10 cellular contexts compared by ENCODE assay signal in the genomic region with DNA sequence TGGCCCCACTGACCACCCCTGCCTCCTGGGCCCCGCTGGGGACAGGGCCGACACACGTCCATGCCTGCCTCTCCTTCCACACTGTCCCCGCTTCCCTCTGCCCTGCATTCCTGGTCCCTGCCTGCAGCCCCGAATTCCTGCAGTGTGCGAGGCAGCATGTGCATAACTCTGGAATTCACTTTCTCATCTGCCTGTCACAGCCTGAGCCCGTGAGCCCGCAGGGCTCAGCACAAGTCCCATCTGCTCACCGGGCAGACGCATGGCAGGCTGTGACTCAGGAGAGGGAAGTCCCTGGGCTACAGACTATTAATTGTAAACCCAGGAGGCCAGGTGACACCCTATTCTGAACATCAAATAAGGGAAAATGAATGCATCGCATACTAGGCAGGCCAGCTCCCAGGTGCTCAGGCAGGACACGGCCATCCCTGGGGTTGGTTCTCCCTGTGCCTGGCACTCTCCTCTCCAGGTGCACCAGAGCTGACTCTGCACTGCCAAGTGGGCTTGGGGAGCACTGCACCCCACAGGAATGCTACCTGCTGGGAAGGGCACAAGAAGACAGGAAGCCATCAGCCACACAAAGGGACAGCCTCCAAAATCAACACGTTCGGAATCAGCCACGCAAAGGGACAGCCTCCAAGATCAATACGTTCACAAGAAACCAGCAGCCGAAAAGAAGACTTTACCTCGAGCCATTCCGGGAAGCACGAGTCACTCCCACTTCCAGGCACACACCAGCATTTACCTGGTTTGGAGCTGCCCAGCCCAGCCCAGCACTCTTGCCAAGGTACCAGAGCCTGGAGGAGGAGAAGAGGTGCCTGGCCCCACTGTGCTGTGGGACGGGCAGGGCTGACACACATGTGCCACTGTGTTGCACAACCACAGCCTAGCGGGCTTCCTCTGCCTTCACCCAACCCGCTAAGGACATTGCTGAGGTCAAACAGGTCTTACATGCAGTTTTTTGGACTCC.
DNase-seq lines count a peak whose midpoint lies in the region; TF ChIP-seq lines count a peak whose summit lies in the region.
"Had no signal": no experiment of that assay in that cellular context is flagged by ENCODE, and none has a peak within 500 bp of the region (broad histone marks: within the 10 kb centered on the region; RNA-seq: fewer than 3 reads in every experiment).

No MANE protein-coding gene starts in this region.

- H3K36me3 ChIP-seq in PC-9 (ENCODE audit: low read depth) (no peaks in the 10 kb centered on the region), spleen (no peaks in the 10 kb centered on the region)

- no peak overlapping the region for H3K4me3 ChIP-seq in PC-9
- H3K4me3 ChIP-seq in spleen = no peak overlapping the region

- no peak overlapping the region for H3K4me3 Mint-ChIP-seq in activated naive CD4-positive, alpha-beta T cell treated with anti-CD3 and anti-CD28 coated beads for 36 hours

- peaks cover 14% of the 10 kb centered on the region for H3K4me1 Mint-ChIP-seq in activated naive CD4-positive, alpha-beta T cell treated with anti-CD3 and anti-CD28 coated beads for 36 hours (ENCODE audit: low read depth)

- no peaks in the 10 kb centered on the region for H3K9me2 ChIP-seq in PC-9 (ENCODE audit: insufficient read depth)

- H3K27ac ChIP-seq in PC-9 = no peak overlapping the region
- H3K27ac ChIP-seq in spleen = peak overlapping the region in 6 of 8 donors; percentile 6 to 60 (median 48)
- H3K27ac ChIP-seq: 22Rv1 had no signal

- TF ChIP-seq CTCF in PC-9 (conservative IDR thresholded peaks at IDR 0.05) (no peak), spleen (IDR thresholded peaks at IDR 0.05 in 8 of 11, conservative IDR thresholded peaks at IDR 0.05 in 3 of 11) (no peak)

- no peaks in the 10 kb centered on the region for H4K20me1 ChIP-seq in PC-9 (ENCODE audit: insufficient read depth)

- no peaks in the 10 kb centered on the region for H3K36me3 Mint-ChIP-seq in activated naive CD4-positive, alpha-beta T cell treated with anti-CD3 and anti-CD28 coated beads for 36 hours (ENCODE audit: low read depth)

- no peak for TF ChIP-seq POLR2A in spleen (IDR thresholded peaks at IDR 0.05)

- no peaks in the 10 kb centered on the region for H3F3A ChIP-seq in PC-9 (ENCODE audit: insufficient read depth, low read depth)

- BruUV-seq in PC-9 (replicated peaks; lab: Mats Ljungman, UMichigan) = no TSS peak

- no peaks in the 10 kb centered on the region for H3K27me3 Mint-ChIP-seq in activated naive CD4-positive, alpha-beta T cell treated with anti-CD3 and anti-CD28 coated beads for 36 hours (ENCODE audit: low read depth)

- no peaks in the 10 kb centered on the region for H3K9me3 Mint-ChIP-seq in activated naive CD4-positive, alpha-beta T cell treated with anti-CD3 and anti-CD28 coated beads for 36 hours

- no peaks in the 10 kb centered on the region for H3K9me3 ChIP-seq in PC-9 (ENCODE audit: insufficient read depth, low read depth)
- no peaks in the 10 kb centered on the region for H3K9me3 ChIP-seq in spleen

- CTCF ChIA-PET in PC-9 (lab: Charles Lee) = interaction anchor here (0.6 kb wide), 1 partner anchor 221 kb away, joined by 3 read pairs; no protein-coding TSS in a partner anchor
- CTCF ChIA-PET in activated naive CD4-positive, alpha-beta T cell treated with anti-CD3 and anti-CD28 coated beads for 36 hours (lab: Charles Lee) = no interaction called here

- no peak overlapping the region for H3K27ac Mint-ChIP-seq in activated naive CD4-positive, alpha-beta T cell treated with anti-CD3 and anti-CD28 coated beads for 36 hours

- H3K27me3 ChIP-seq in PC-9 (ENCODE audit: insufficient read depth, low read depth) (peaks cover 54% of the 10 kb centered on the region), spleen (replicated peaks in 1 of 7) (peaks cover 0 to 16% (median 0%) of the 10 kb centered on the region in 7 donors)

- H3K79me2 ChIP-seq in PC-9 (ENCODE audit: low read depth) = no peaks in the 10 kb centered on the region

- H2AFZ ChIP-seq in PC-9 = no peak overlapping the region

- POLR2A ChIA-PET in PC-9 (lab: Charles Lee; ENCODE audit: unreplicated experiment) = no interaction called here

- DNase-seq in DMS 273 (lab: John Stamatoyannopoulos, UW; ENCODE audit: unreplicated experiment) (peak; percentile 75), DMS 273 treated with DMSO at 0.1 percent for 48 hours (lab: John Stamatoyannopoulos, UW) (no peak), PC-9 (peak; percentile 35 to 48), iris pigment epithelial cell (ENCODE audit: low read depth) (peak; percentile 9), spleen (peak; percentile 75), SW 1271 (lab: John Stamatoyannopoulos, UW) (no peak)
- DNase-seq in stimulated activated CD8-positive, alpha-beta memory T cell treated with anti-CD3 and anti-CD28 coated beads, Interleukin-4, amount 100 ng/mL, for 48 hours = no peak
- no peak for DNase-seq in activated naive CD4-positive, alpha-beta T cell treated with anti-CD3 and anti-CD28 coated beads for 36 hours
- DNase-seq: activated CD8-positive, alpha-beta memory T cell treated with anti-CD3 and anti-CD28 coated beads for 24 hours had no signal

- H3K4me2 ChIP-seq in PC-9 = no peak overlapping the region

- WGBS in spleen, 5 donors = 75 to 83% (median 78%) methylated on average over 20 to 23 of the region's 23 CpGs

- H3K4me1 ChIP-seq in PC-9 (replicated peaks; ENCODE audit: insufficient read depth) (no peaks in the 10 kb centered on the region), spleen (peaks cover 4 to 30% (median 16%) of the 10 kb centered on the region in 6 donors)

- intact Hi-C loops in PC-9 (cut with micrococcal nuclease; ENCODE audit: unreplicated experiment) = no loop called here
- intact Hi-C loops in spleen (cut with DNase I; ENCODE audit: low total_unique reads) = no loop called here
- intact Hi-C loops in activated naive CD4-positive, alpha-beta T cell treated with anti-CD3 and anti-CD28 coated beads for 36 hours (cut with micrococcal nuclease) = no loop called here

Comparison
In these comparisons a context has a peak if more than half of its experiments do, and no peak if none do; other contexts are left out.
1. DNase-seq: peak in DMS 273 (single experiment), PC-9 (2 of 2), iris pigment epithelial cell (single experiment) and spleen (single experiment); none in DMS 273 treated with DMSO at 0.1 percent for 48 hours (single experiment), SW 1271 (0 of 2), stimulated activated CD8-positive, alpha-beta memory T cell treated with anti-CD3 and anti-CD28 coated beads, Interleukin-4, amount 100 ng/mL, for 48 hours (single experiment) and activated naive CD4-positive, alpha-beta T cell treated with anti-CD3 and anti-CD28 coated beads for 36 hours (single experiment).